16 cellular contexts compared by ENCODE assay signal in the genomic region with DNA sequence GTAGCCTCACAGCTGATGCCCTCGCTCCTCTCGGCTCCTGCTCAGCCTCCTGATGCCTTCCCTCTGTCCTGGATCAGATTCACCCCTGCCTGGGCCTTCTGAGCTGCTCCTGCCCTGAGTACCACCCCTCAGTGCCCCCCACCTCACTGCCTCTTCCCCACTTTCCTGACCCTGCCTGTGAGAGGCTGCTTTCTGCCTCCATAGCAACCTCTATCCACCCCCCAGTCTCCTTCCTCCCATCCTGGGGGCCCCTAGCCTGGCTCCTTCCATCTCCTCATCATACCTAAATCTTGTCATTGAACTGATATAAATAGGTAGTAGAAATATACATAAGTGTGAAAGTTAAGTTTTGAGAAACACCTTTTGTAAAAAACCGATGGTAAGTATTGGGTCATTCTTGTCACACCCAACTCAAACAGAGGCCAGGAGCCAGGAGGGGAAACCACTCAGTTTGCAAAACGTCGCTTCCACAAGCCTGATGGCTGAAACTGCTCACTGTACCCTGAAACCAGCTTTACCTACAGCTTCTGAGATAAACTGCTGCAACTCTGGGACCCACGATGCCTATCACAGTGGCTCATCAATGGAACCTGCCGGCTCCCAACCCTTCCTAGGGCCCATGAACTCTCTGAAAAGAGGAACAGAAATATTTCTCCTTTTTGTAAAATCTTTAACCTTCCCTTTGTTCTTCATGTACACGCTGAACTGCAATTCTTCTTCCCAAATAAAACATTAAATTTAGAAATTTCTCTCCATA. TPM values are rescaled to one million over a fixed set of nuclear protein-coding genes. Genes with fewer than 3 reads are reported as not detected.
DNase-seq lines count a peak whose midpoint lies in the region; ATAC-seq and TF ChIP-seq lines count a peak whose summit lies in the region.
"Had no signal": no experiment of that assay in that cellular context is flagged by ENCODE, and none has a peak within 500 bp of the region (broad histone marks: within the 10 kb centered on the region; RNA-seq: fewer than 3 reads in every experiment).

No MANE protein-coding gene starts in this region.

- TF ChIP-seq CTCF in endothelial cell (IDR thresholded peaks at IDR 0.05; ENCODE audit: unreplicated experiment) (no peak), progenitor cell of endocrine pancreas (IDR thresholded peaks at IDR 0.05; ENCODE audit: unreplicated experiment) (no peak)

- peaks cover 11% of the 10 kb centered on the region for H3K36me3 Mint-ChIP-seq in stimulated activated naive CD8-positive, alpha-beta T cell treated with anti-CD3 and anti-CD28 coated beads, Interleukin-15, Interleukin-2, amounts not matched to agents 100 ng/mL and 50 ng/mL, for 24 hours (ENCODE audit: low read depth)
- peaks cover 4% of the 10 kb centered on the region for H3K36me3 Mint-ChIP-seq in T-helper 1 cell treated with Interleukin-12 subunit alpha and Interleukin-12 subunit beta and Interleukin-4 antibody, amounts not matched to agents 30 μg/mL and 1 μg/mL, for 36 hours (ENCODE audit: low read depth)
- H3K36me3 Mint-ChIP-seq in endothelial cell (ENCODE audit: low read depth, unreplicated experiment) = no peaks in the 10 kb centered on the region
- H3K36me3 Mint-ChIP-seq in progenitor cell of endocrine pancreas (ENCODE audit: insufficient read depth) = no peaks in the 10 kb centered on the region

- peaks cover 92% of the 10 kb centered on the region for H3K4me1 Mint-ChIP-seq in stimulated activated naive CD8-positive, alpha-beta T cell treated with anti-CD3 and anti-CD28 coated beads, Interleukin-15, Interleukin-2, amounts not matched to agents 100 ng/mL and 50 ng/mL, for 24 hours (ENCODE audit: low read depth)
- H3K4me1 Mint-ChIP-seq in T-helper 1 cell treated with Interleukin-12 subunit alpha and Interleukin-12 subunit beta and Interleukin-4 antibody, amounts not matched to agents 30 μg/mL and 1 μg/mL, for 36 hours (ENCODE audit: low read depth) = peaks cover 82% of the 10 kb centered on the region
- H3K4me1 Mint-ChIP-seq in endothelial cell (ENCODE audit: unreplicated experiment) (peaks cover 6% of the 10 kb centered on the region), progenitor cell of endocrine pancreas (ENCODE audit: low read depth) (peaks cover 6% of the 10 kb centered on the region)

- H3K27ac Mint-ChIP-seq in stimulated activated naive CD8-positive, alpha-beta T cell treated with anti-CD3 and anti-CD28 coated beads, Interleukin-15, Interleukin-2, amounts not matched to agents 100 ng/mL and 50 ng/mL, for 24 hours = peak overlapping the region; percentile 98
- peak overlapping the region; percentile 90 for H3K27ac Mint-ChIP-seq in T-helper 1 cell treated with Interleukin-12 subunit alpha and Interleukin-12 subunit beta and Interleukin-4 antibody, amounts not matched to agents 30 μg/mL and 1 μg/mL, for 36 hours
- H3K27ac Mint-ChIP-seq in endothelial cell (ENCODE audit: unreplicated experiment) (peak overlapping the region; percentile 53), progenitor cell of endocrine pancreas (no peak overlapping the region)

- H3K27me3 Mint-ChIP-seq in stimulated activated naive CD8-positive, alpha-beta T cell treated with anti-CD3 and anti-CD28 coated beads, Interleukin-15, Interleukin-2, amounts not matched to agents 100 ng/mL and 50 ng/mL, for 24 hours = no peaks in the 10 kb centered on the region
- H3K27me3 Mint-ChIP-seq in T-helper 1 cell treated with Interleukin-12 subunit alpha and Interleukin-12 subunit beta and Interleukin-4 antibody, amounts not matched to agents 30 μg/mL and 1 μg/mL, for 36 hours (ENCODE audit: low read depth) = no peaks in the 10 kb centered on the region
- H3K27me3 Mint-ChIP-seq in endothelial cell (ENCODE audit: unreplicated experiment) (peaks cover 8% of the 10 kb centered on the region), progenitor cell of endocrine pancreas (peaks cover 7% of the 10 kb centered on the region)

- no peak for DNase-seq in stimulated activated naive CD8-positive, alpha-beta T cell treated with anti-CD3 and anti-CD28 coated beads, Interleukin-15, Interleukin-2, amounts not matched to agents 100 U/mL and 50 U/mL, for 24 hours
- DNase-seq in endothelial cell (ENCODE audit: low spot score) = no peak
- no peak for DNase-seq in medulla oblongata (ENCODE audit: extremely low spot score)
- no peak for DNase-seq in COLO668 (lab: John Stamatoyannopoulos, UW; ENCODE audit: unreplicated experiment)
- DNase-seq in progenitor cell of endocrine pancreas (ENCODE audit: low spot score, unreplicated experiment) = no peak
- DNase-seq: anterior cingulate cortex, BE2C, dermis blood vessel endothelial cell, NCI-H1417, NCI-H774 had no signal

- ATAC-seq in stimulated activated naive CD8-positive, alpha-beta T cell treated with anti-CD3 and anti-CD28 coated beads, Interleukin-15, Interleukin-2, amounts not matched to agents 100 U/mL and 50 U/mL, for 24 hours = no peak
- ATAC-seq in HG03565 (IDR thresholded peaks at IDR 0.05; ENCODE audit: unreplicated experiment) = no peak
- ATAC-seq: SK-N-SH treated with all-trans-retinoic acid at 6 μM for 48 hours had no signal

- peak overlapping the region; percentile 78 for H3K4me3 Mint-ChIP-seq in stimulated activated naive CD8-positive, alpha-beta T cell treated with anti-CD3 and anti-CD28 coated beads, Interleukin-15, Interleukin-2, amounts not matched to agents 100 ng/mL and 50 ng/mL, for 24 hours
- H3K4me3 Mint-ChIP-seq in T-helper 1 cell treated with Interleukin-12 subunit alpha and Interleukin-12 subunit beta and Interleukin-4 antibody, amounts not matched to agents 30 μg/mL and 1 μg/mL, for 36 hours = peak overlapping the region; percentile 38
- H3K4me3 Mint-ChIP-seq in endothelial cell (ENCODE audit: unreplicated experiment) (no peak overlapping the region), progenitor cell of endocrine pancreas (ENCODE audit: low read depth) (no peak overlapping the region)

- no peaks in the 10 kb centered on the region for H3K9me3 Mint-ChIP-seq in stimulated activated naive CD8-positive, alpha-beta T cell treated with anti-CD3 and anti-CD28 coated beads, Interleukin-15, Interleukin-2, amounts not matched to agents 100 ng/mL and 50 ng/mL, for 24 hours
- H3K9me3 Mint-ChIP-seq in T-helper 1 cell treated with Interleukin-12 subunit alpha and Interleukin-12 subunit beta and Interleukin-4 antibody, amounts not matched to agents 30 μg/mL and 1 μg/mL, for 36 hours = no peaks in the 10 kb centered on the region
- H3K9me3 Mint-ChIP-seq in endothelial cell (ENCODE audit: unreplicated experiment) (no peaks in the 10 kb centered on the region), progenitor cell of endocrine pancreas (ENCODE audit: low read depth) (no peaks in the 10 kb centered on the region)

RNA-seq across cellular contexts. Expression of a gene that starts 4.8 kb away (rescaled TPM):
- total RNA-seq in endothelial cell (ENCODE audit: unreplicated experiment) (not detected), progenitor cell of endocrine pancreas (not detected in 2 replicates)
- total RNA-seq: dermis blood vessel endothelial cell, frontal cortex, kidney epithelial cell had no signal

RNA-seq across cellular contexts. Expression of a gene that starts 15.2 kb away (rescaled TPM):
- 9.0 TPM for total RNA-seq in endothelial cell (ENCODE audit: unreplicated experiment)
- total RNA-seq in progenitor cell of endocrine pancreas = 4.8 and 7.9 TPM in 2 replicates

RNA-seq across cellular contexts. Expression of a gene that starts 51.6 kb away (rescaled TPM):
- total RNA-seq in endothelial cell (ENCODE audit: unreplicated experiment) (21.1 TPM), progenitor cell of endocrine pancreas (23.6 and 25.3 TPM in 2 replicates)

Comparison
In these comparisons a context has a peak if more than half of its experiments do, and no peak if none do; other contexts are left out.
1. H3K4me3 Mint-ChIP-seq: peak in stimulated activated naive CD8-positive, alpha-beta T cell treated with anti-CD3 and anti-CD28 coated beads, Interleukin-15, Interleukin-2, amounts not matched to agents 100 ng/mL and 50 ng/mL, for 24 hours (single experiment) and T-helper 1 cell treated with Interleukin-12 subunit alpha and Interleukin-12 subunit beta and Interleukin-4 antibody, amounts not matched to agents 30 μg/mL and 1 μg/mL, for 36 hours (single experiment); none in endothelial cell (single experiment) and progenitor cell of endocrine pancreas (single experiment).